In the genomic region with DNA sequence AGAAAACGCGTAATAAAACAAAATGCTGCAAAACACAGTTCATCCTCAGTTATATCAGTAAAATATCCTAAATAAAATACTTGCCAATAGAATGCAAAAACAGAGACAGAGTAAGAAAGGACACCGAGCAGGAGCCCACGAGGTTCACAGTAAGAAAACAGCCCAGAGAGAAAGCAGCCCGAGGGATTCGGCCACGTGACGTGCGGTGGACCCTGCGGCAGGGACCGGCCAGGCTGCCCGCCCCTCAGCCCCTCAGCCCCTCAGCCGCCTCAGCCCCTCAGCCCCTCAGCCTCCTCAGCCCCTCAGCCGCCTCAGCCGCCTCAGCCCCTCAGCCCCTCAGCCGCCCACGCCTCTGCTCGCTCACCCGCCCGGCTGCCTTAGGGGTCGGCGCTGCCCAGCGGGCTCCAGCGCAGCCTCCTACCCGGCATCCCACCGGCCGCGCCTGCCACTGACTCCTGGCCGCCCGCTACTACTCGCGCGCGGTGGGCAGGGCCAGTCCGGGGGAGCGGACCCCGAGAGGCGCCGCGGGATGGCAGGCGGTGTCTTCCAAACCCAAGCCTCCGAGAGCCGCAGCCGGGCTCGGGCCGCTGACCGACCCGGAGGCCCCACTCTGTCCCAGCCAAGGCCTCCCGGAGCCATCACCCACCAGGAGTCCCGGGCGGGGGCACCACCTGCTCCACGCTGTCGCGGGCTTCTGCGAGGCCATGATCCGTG, we compare ENCODE assay signal across 13 cellular contexts. TPM values are rescaled to one million over a fixed set of nuclear protein-coding genes. Genes with fewer than 3 reads are reported as not detected.
DNase-seq lines count a peak whose midpoint lies in the region; ATAC-seq and TF ChIP-seq lines count a peak whose summit lies in the region.
"Not testable (repeated sequence)": the region's sequence is repeated elsewhere in the genome, so short reads cannot be mapped to it uniquely, and the experiment has no call there.
"Had no signal": no experiment of that assay in that cellular context is flagged by ENCODE, and none has a peak within 500 bp of the region (broad histone marks: within the 10 kb centered on the region; RNA-seq: fewer than 3 reads in every experiment).

No MANE protein-coding gene starts in this region.

- POLR2A ChIA-PET in AG04449 (lab: Yijun Ruan, JAX); activated naive CD8-positive, alpha-beta T cell treated with anti-CD3 and anti-CD28 coated beads, Interleukin-2, amount 10 ng/mL, durations not matched to agents 7 days and 5 days (lab: Charles Lee): not testable (repeated sequence)

- not testable (repeated sequence) for H3F3A ChIP-seq in GM23338 (replicated peaks; ENCODE audit: low read depth)

- not testable (repeated sequence) for H3K36me3 ChIP-seq in GM23338 (ENCODE audit: insufficient read depth); endodermal cell (ENCODE audit: control insufficient read depth, insufficient read depth, low read length); iPS-15b (ENCODE audit: control insufficient read depth, insufficient read depth, low read length)

- not testable (repeated sequence) for H3K4me1 ChIP-seq in GM23338 (ENCODE audit: insufficient read depth); endodermal cell (ENCODE audit: control insufficient read depth, insufficient read depth, low read length); iPS-15b (ENCODE audit: control insufficient read depth, insufficient read depth, low read length)

- not testable (repeated sequence) for H3K9me2 ChIP-seq in GM23338 (ENCODE audit: insufficient read depth)

- H3K4me3 ChIP-seq in AG04449 (ENCODE audit: low read depth, low read length): peak overlapping the region; percentile 12
- H3K4me3 ChIP-seq in GM23338: peak overlapping the region; percentile 55
- H3K4me3 ChIP-seq in WI38 (ENCODE audit: low read depth, low read length): peak overlapping the region; percentile 17; the same call in 1 of the 2 replicates
- H3K4me3 ChIP-seq in endodermal cell (ENCODE audit: low read length): not testable (repeated sequence)
- H3K4me3 ChIP-seq in iPS-15b (ENCODE audit: low read depth, low read length): peak overlapping the region; percentile 32

- not testable (repeated sequence) for H3K9ac ChIP-seq in endodermal cell (ENCODE audit: extremely low read depth, low read length, poor library complexity, severe bottlenecking); iPS-15b (ENCODE audit: low read depth, low read length)

- not testable (repeated sequence) for H3K4me1 Mint-ChIP-seq in GM23338; activated naive CD8-positive, alpha-beta T cell treated with anti-CD3 and anti-CD28 coated beads, Interleukin-2, amount 10 ng/mL, durations not matched to agents 7 days and 5 days; endodermal cell; nephron progenitor cell; stimulated activated naive B cell treated with anti-CD40 and anti-IgM and Interleukin-4, amounts not matched to agents 10 μg/mL and 1 μg/mL and 100 μg/mL, for 72 hours

- peak overlapping the region; percentile 81 for H3K4me2 ChIP-seq in GM23338

- H3K27me3 ChIP-seq in GM23338 (ENCODE audit: insufficient read depth): peaks cover 22% of the 10 kb centered on the region
- not testable (repeated sequence) for H3K27me3 ChIP-seq in endodermal cell (ENCODE audit: control insufficient read depth, insufficient read depth, low read length, poor library complexity, severe bottlenecking); iPS-15b (ENCODE audit: control insufficient read depth, insufficient read depth, low read length)

- H3K79me2 ChIP-seq in GM23338 (replicated peaks; ENCODE audit: insufficient read depth): not testable (repeated sequence)

- H3K27ac ChIP-seq in GM23338 (ENCODE audit: low read depth); endodermal cell (ENCODE audit: low read depth, low read length): not testable (repeated sequence)

- WGBS in endodermal cell (ENCODE audit: insufficient coverage in 1 of 2, insufficient read length in 1 of 2), 2 experiments: 31 to 72% methylated on average over 6 to 56 of the region's 56 CpGs

- H3K36me3 Mint-ChIP-seq in GM23338 (ENCODE audit: low read depth); activated naive CD8-positive, alpha-beta T cell treated with anti-CD3 and anti-CD28 coated beads, Interleukin-2, amount 10 ng/mL, durations not matched to agents 7 days and 5 days; endodermal cell (ENCODE audit: low read depth); nephron progenitor cell (ENCODE audit: low read depth); stimulated activated naive B cell treated with anti-CD40 and anti-IgM and Interleukin-4, amounts not matched to agents 10 μg/mL and 1 μg/mL and 100 μg/mL, for 72 hours: not testable (repeated sequence)

- not testable (repeated sequence) for H3K9me3 Mint-ChIP-seq in GM23338; activated naive CD8-positive, alpha-beta T cell treated with anti-CD3 and anti-CD28 coated beads, Interleukin-2, amount 10 ng/mL, durations not matched to agents 7 days and 5 days; endodermal cell; nephron progenitor cell; stimulated activated naive B cell treated with anti-CD40 and anti-IgM and Interleukin-4, amounts not matched to agents 10 μg/mL and 1 μg/mL and 100 μg/mL, for 72 hours

- H2AFZ ChIP-seq in GM23338: peak overlapping the region; percentile 84; the same call in 1 of the 2 replicates

- H3K4me3 Mint-ChIP-seq in GM23338 (peak overlapping the region; percentile 48; the same call in 2 of the 3 replicates), endodermal cell (peak overlapping the region; percentile 43), nephron progenitor cell (peak overlapping the region; percentile 71)
- H3K4me3 Mint-ChIP-seq in activated naive CD8-positive, alpha-beta T cell treated with anti-CD3 and anti-CD28 coated beads, Interleukin-2, amount 10 ng/mL, durations not matched to agents 7 days and 5 days: peak overlapping the region; percentile 55
- H3K4me3 Mint-ChIP-seq in stimulated activated naive B cell treated with anti-CD40 and anti-IgM and Interleukin-4, amounts not matched to agents 10 μg/mL and 1 μg/mL and 100 μg/mL, for 72 hours: peak overlapping the region; percentile 17 to 52

- H3K9me3 ChIP-seq in endodermal cell (ENCODE audit: control insufficient read depth, low read length); iPS-15b (ENCODE audit: control insufficient read depth, insufficient read depth, low read length): not testable (repeated sequence)

- not testable (repeated sequence) for DNase-seq in AG04449 (ENCODE audit: low read depth, low spot score); endodermal cell; stimulated activated naive B cell treated with anti-CD40 and anti-IgM and Interleukin-4, amounts not matched to agents 10 μg/mL and 1 μg/mL and 100 μg/mL, for 72 hours
- peak; percentile 44 for DNase-seq in GM23338 (ENCODE audit: low spot score)
- DNase-seq in activated naive CD8-positive, alpha-beta T cell treated with anti-CD3 and anti-CD28 coated beads, Interleukin-2, amount 10 ng/mL, durations not matched to agents 7 days and 5 days: peak; percentile 35
- peak; percentile 48 for DNase-seq in nephron progenitor cell

- H3K27me3 Mint-ChIP-seq in GM23338 (ENCODE audit: insufficient read depth, low read depth, poor library complexity); nephron progenitor cell (ENCODE audit: low read depth, poor library complexity): not testable (repeated sequence)
- peaks cover 23% of the 10 kb centered on the region for H3K27me3 Mint-ChIP-seq in activated naive CD8-positive, alpha-beta T cell treated with anti-CD3 and anti-CD28 coated beads, Interleukin-2, amount 10 ng/mL, durations not matched to agents 7 days and 5 days
- H3K27me3 Mint-ChIP-seq in endodermal cell (ENCODE audit: insufficient read depth): peaks cover 16% of the 10 kb centered on the region
- peaks cover 15 to 22% of the 10 kb centered on the region in 2 donors for H3K27me3 Mint-ChIP-seq in stimulated activated naive B cell treated with anti-CD40 and anti-IgM and Interleukin-4, amounts not matched to agents 10 μg/mL and 1 μg/mL and 100 μg/mL, for 72 hours

- not testable (repeated sequence) for H3K27ac Mint-ChIP-seq in GM23338; activated naive CD8-positive, alpha-beta T cell treated with anti-CD3 and anti-CD28 coated beads, Interleukin-2, amount 10 ng/mL, durations not matched to agents 7 days and 5 days; endodermal cell; nephron progenitor cell; stimulated activated naive B cell treated with anti-CD40 and anti-IgM and Interleukin-4, amounts not matched to agents 10 μg/mL and 1 μg/mL and 100 μg/mL, for 72 hours

- not testable (repeated sequence) for H4K20me1 ChIP-seq in GM23338 (replicated peaks; ENCODE audit: insufficient read depth)

- CTCF ChIA-PET in AG04449 (lab: Yijun Ruan, JAX): not testable (repeated sequence)

- not testable (repeated sequence) for TF ChIP-seq CTCF in AG04449 (IDR thresholded peaks at IDR 0.05; ENCODE audit: insufficient read depth, low read length, missing control alignments); GM23338 (conservative IDR thresholded peaks at IDR 0.05; ENCODE audit: low read depth in 2 of 2); WI38 (IDR thresholded peaks at IDR 0.05; ENCODE audit: low read depth, low read length); endodermal cell (conservative IDR thresholded peaks at IDR 0.05); nephron progenitor cell (IDR thresholded peaks at IDR 0.05)

- peak; percentile 84 for ATAC-seq in GM23338
- ATAC-seq in activated naive CD8-positive, alpha-beta T cell treated with anti-CD3 and anti-CD28 coated beads, Interleukin-2, amount 10 ng/mL, durations not matched to agents 7 days and 5 days (ENCODE audit: low read depth): not testable (repeated sequence)
- peak in 1 of 2 donors; percentile 42 for ATAC-seq in stimulated activated naive B cell treated with anti-CD40 and anti-IgM and Interleukin-4, amounts not matched to agents 10 μg/mL and 1 μg/mL and 100 μg/mL, for 72 hours (replicated peaks)

RNA-seq across cellular contexts. Expression of a gene that starts 9.5 kb away (rescaled TPM):
- not detected in 2 replicates for total RNA-seq in GM23338 (2014; rRNA removed; shearing (Covaris generic))
- not detected in 2 replicates for polyA plus RNA-seq in GM23338 (2016; fragmentation: Nextera tagmentation; extraction: Ambion mirVana)
- total RNA-seq in activated naive CD8-positive, alpha-beta T cell treated with anti-CD3 and anti-CD28 coated beads, Interleukin-2, amount 10 ng/mL, durations not matched to agents 7 days and 5 days: not detected
- total RNA-seq in endodermal cell: not detected
- polyA plus RNA-seq in endodermal cell (2013, experiment 1 of 2): not detected
- polyA plus RNA-seq in endodermal cell (2013, experiment 2 of 2): 0.33 TPM
- total RNA-seq: A172, gastroesophageal sphincter, mononuclear cell, PC-3, temporal lobe had no signal

RNA-seq across cellular contexts. Expression of a gene that starts 47.4 kb away (rescaled TPM):
- total RNA-seq in GM23338 (2014; rRNA removed; shearing (Covaris generic)): 21.1 and 22.3 TPM in 2 replicates
- 2.3 and 2.7 TPM in 2 replicates for polyA plus RNA-seq in GM23338 (2016; fragmentation: Nextera tagmentation; extraction: Ambion mirVana)
- total RNA-seq in activated naive CD8-positive, alpha-beta T cell treated with anti-CD3 and anti-CD28 coated beads, Interleukin-2, amount 10 ng/mL, durations not matched to agents 7 days and 5 days: 1 to 10 TPM; 4.2 to 4.8 TPM
- total RNA-seq in endodermal cell: 10 to 100 TPM; 12.3 to 12.5 TPM
- polyA plus RNA-seq in endodermal cell (2013, experiment 1 of 2): 14.7 TPM
- 13.9 TPM for polyA plus RNA-seq in endodermal cell (2013, experiment 2 of 2)
